ENCODE assay signal across 16 cellular contexts in genomic region chr2:98453531-98453930, GRCh38. TPM values are rescaled to one million over a fixed set of nuclear protein-coding genes. Genes with fewer than 3 reads are reported as not detected.
A peak's percentile ranks its signal among the peaks of the same experiment; 100 is the strongest.
DNase-seq lines count a peak whose midpoint lies in the region; ATAC-seq and TF ChIP-seq lines count a peak whose summit lies in the region.
"Had no signal": no experiment of that assay in that cellular context is flagged by ENCODE, and none has a peak within 500 bp of the region (broad histone marks: within the 10 kb centered on the region; RNA-seq: fewer than 3 reads in every experiment).

No MANE protein-coding gene starts in this region.

- no peaks in the 10 kb centered on the region for H3K9me3 ChIP-seq in CD4-positive, alpha-beta memory T cell (ENCODE audit: control insufficient read depth in 1 of 2, low read length in 2 of 2)
- H3K9me3 ChIP-seq: lower lobe of right lung, testis had no signal

- peaks cover 0 to 2% (median 0%) of the 10 kb centered on the region in 8 donors for H3K9me3 Mint-ChIP-seq in CD4-positive, alpha-beta memory T cell
- no peaks in the 10 kb centered on the region for H3K9me3 Mint-ChIP-seq in activated T-helper 17 cell treated with anti-CD3 and anti-CD28 coated beads, Interleukin-2, amount 50 U/mL, for 72 hours
- no peaks in the 10 kb centered on the region for H3K9me3 Mint-ChIP-seq in natural killer cell

- no peaks in the 10 kb centered on the region for H3K27me3 Mint-ChIP-seq in CD4-positive, alpha-beta memory T cell
- H3K27me3 Mint-ChIP-seq in activated T-helper 17 cell treated with anti-CD3 and anti-CD28 coated beads, Interleukin-2, amount 50 U/mL, for 72 hours, result no peaks in the 10 kb centered on the region
- no peaks in the 10 kb centered on the region for H3K27me3 Mint-ChIP-seq in natural killer cell (ENCODE audit: low read depth in 2 of 2)

- TF ChIP-seq CTCF in HL-60 (IDR thresholded peaks at IDR 0.05; ENCODE audit: insufficient read depth, low read length) (no peak), natural killer cell (IDR thresholded peaks at IDR 0.05) (no peak)

- H3K36me3 ChIP-seq in CD4-positive, alpha-beta memory T cell (ENCODE audit: insufficient read depth, low read length), result no peaks in the 10 kb centered on the region
- H3K36me3 ChIP-seq: lower lobe of right lung had no signal

- no peak for DNase-seq in CD4-positive, alpha-beta memory T cell
- DNase-seq in HL-60 (ENCODE audit: low read depth in 1 of 2, low spot score in 1 of 2) (no peak), natural killer cell (no peak), C1 segment of cervical spinal cord (lab: John Stamatoyannopoulos, UW) (no peak), mesenteric fat pad (ENCODE audit: low spot score) (no peak)
- no peak for DNase-seq in stimulated activated CD8-positive, alpha-beta memory T cell treated with anti-CD3 and anti-CD28 coated beads, Interleukin-4, amount 100 ng/mL, for 48 hours
- DNase-seq: activated CD8-positive, alpha-beta memory T cell treated with anti-CD3 and anti-CD28 coated beads, Interleukin-2, amount 50 U/mL, for 4 hours; amniotic stem cell; EL; lower lobe of right lung; NCI-H1694 treated with DMSO at 0.1 percent for 48 hours; OCI-M1; stimulated activated CD4-positive, alpha-beta T cell treated with anti-CD3 and anti-CD28 coated beads, Interleukin-1b, Interleukin-23, amount 100 ng/mL, for 48 hours; testis had no signal

- H3K27me3 ChIP-seq in CD4-positive, alpha-beta memory T cell (ENCODE audit: insufficient read depth, low read length), result no peaks in the 10 kb centered on the region
- H3K27me3 ChIP-seq in HL-60 (ENCODE audit: insufficient read depth, poor library complexity, severe bottlenecking), result no peaks in the 10 kb centered on the region
- H3K27me3 ChIP-seq: testis had no signal

- no peak for ATAC-seq in activated T-helper 17 cell treated with anti-CD3 and anti-CD28 coated beads, Interleukin-2, amount 50 U/mL, for 72 hours (replicated peaks)
- ATAC-seq in natural killer cell, result no peak
- no peak for ATAC-seq in GM18498 (IDR thresholded peaks at IDR 0.05; ENCODE audit: unreplicated experiment)
- ATAC-seq: lower lobe of right lung had no signal

- H3K27ac ChIP-seq in CD4-positive, alpha-beta memory T cell (ENCODE audit: low read depth, low read length), result peak overlapping the region; percentile 8
- H3K27ac ChIP-seq in HL-60 (replicated peaks), result peak overlapping the region; percentile 57
- H3K27ac ChIP-seq: testis had no signal

- H3K4me3 Mint-ChIP-seq in CD4-positive, alpha-beta memory T cell, result peak overlapping the region in 7 of 8 donors; percentile 57 to 84 (median 65)
- H3K4me3 Mint-ChIP-seq in activated T-helper 17 cell treated with anti-CD3 and anti-CD28 coated beads, Interleukin-2, amount 50 U/mL, for 72 hours, result peak overlapping the region; percentile 73
- H3K4me3 Mint-ChIP-seq in natural killer cell, result peak overlapping the region; percentile 77

- peak overlapping the region; percentile 85 to 95 (median 91) for H3K27ac Mint-ChIP-seq in CD4-positive, alpha-beta memory T cell
- H3K27ac Mint-ChIP-seq in activated T-helper 17 cell treated with anti-CD3 and anti-CD28 coated beads, Interleukin-2, amount 50 U/mL, for 72 hours, result peak overlapping the region; percentile 78
- peak overlapping the region; percentile 98 to 99 for H3K27ac Mint-ChIP-seq in natural killer cell

- no peak overlapping the region for H3K4me3 ChIP-seq in CD4-positive, alpha-beta memory T cell (ENCODE audit: low read length in 2 of 2)
- H3K4me3 ChIP-seq in HL-60 (replicated peaks; ENCODE audit: insufficient read depth, low read length), result no peak overlapping the region
- H3K4me3 ChIP-seq: lower lobe of right lung, testis had no signal

- peaks cover 99% of the 10 kb centered on the region for H3K4me1 ChIP-seq in CD4-positive, alpha-beta memory T cell (ENCODE audit: insufficient read depth, low read length)
- H3K4me1 ChIP-seq: testis had no signal

- H3K36me3 Mint-ChIP-seq in CD4-positive, alpha-beta memory T cell, result peaks cover 8 to 21% of the 10 kb centered on the region in 2 donors
- peaks cover 22% of the 10 kb centered on the region for H3K36me3 Mint-ChIP-seq in activated T-helper 17 cell treated with anti-CD3 and anti-CD28 coated beads, Interleukin-2, amount 50 U/mL, for 72 hours (ENCODE audit: low read depth)
- no peaks in the 10 kb centered on the region for H3K36me3 Mint-ChIP-seq in natural killer cell

- CTCF ChIA-PET in CD4-positive, alpha-beta memory T cell (lab: Charles Lee; ENCODE audit: partially characterized antibody), result interaction anchor here (1.2 to 7.0 kb wide), 5 partner anchors 11 to 317 kb away, joined by 3 to 43 read pairs (median 7); no protein-coding TSS in a partner anchor

- peaks cover 76 to 100% (median 92%) of the 10 kb centered on the region in 4 donors for H3K4me1 Mint-ChIP-seq in CD4-positive, alpha-beta memory T cell
- peaks cover 84% of the 10 kb centered on the region for H3K4me1 Mint-ChIP-seq in activated T-helper 17 cell treated with anti-CD3 and anti-CD28 coated beads, Interleukin-2, amount 50 U/mL, for 72 hours
- peaks cover 92 to 93% of the 10 kb centered on the region in 2 donors for H3K4me1 Mint-ChIP-seq in natural killer cell

- POLR2A ChIA-PET in CD4-positive, alpha-beta memory T cell (lab: Charles Lee; ENCODE audit: partially characterized antibody), result interaction anchor here (3.0 to 20.9 kb wide), 3 partner anchors 10 to 28 kb away, joined by 9 to 338 read pairs (median 327); no protein-coding TSS in a partner anchor

- intact Hi-C loops in CD4-positive, alpha-beta memory T cell (cut with micrococcal nuclease), result no loop called here
- intact Hi-C loops in natural killer cell (cut with micrococcal nuclease), result no loop called here

RNA-seq across cellular contexts. Expression of gene INPP4A, which starts 8.9 kb away (rescaled TPM):
- total RNA-seq in CD4-positive, alpha-beta memory T cell, result 100 to 1,000 TPM; 133 TPM
- polyA plus RNA-seq in CD4-positive, alpha-beta memory T cell, result 10 to 100 TPM; 30.5 to 50.7 TPM
- 10 to 100 TPM; 66.4 to 74.8 TPM for total RNA-seq in activated T-helper 17 cell treated with anti-CD3 and anti-CD28 coated beads, Interleukin-2, amount 50 U/mL, for 72 hours
- total RNA-seq in natural killer cell (100 to 1,000 TPM; 192 to 243 (median 225) TPM), mesenteric fat pad (30.3 TPM)
